ENCODE assay signal across 1 cellular context in genomic region chr10:78033623-78034470, GRCh38.
TF ChIP-seq lines count a peak whose summit lies in the region.

Gene RPS24 (plus strand): TSS chr10:78033863. CDS start chr10:78033902, 39 bp downstream.

TF ChIP-seq in K562, 482 proteins besides CTCF, POLR2A, EP300 and RAD21 (continued from another document and continues in another):
- TF ChIP-seq TCF15 (CRISPR knock-in tag; IDR thresholded peaks at IDR 0.05) (no peak), ZNF407 (IDR thresholded peaks at IDR 0.05; ENCODE audit: low read depth) (no peak), ZNF444 (CRISPR knock-in tag; IDR thresholded peaks at IDR 0.05) (no peak), CREM (IDR thresholded peaks at IDR 0.05; ENCODE audit: low read depth) (peak; percentile 58; the same call in 1 of the 2 replicates), NUFIP1 (IDR thresholded peaks at IDR 0.05; ENCODE audit: partially characterized antibody) (peak; percentile 67), MAFK (IDR thresholded peaks at IDR 0.05; ENCODE audit: low read length) (no peak), HIVEP1 (CRISPR knock-in tag; IDR thresholded peaks at IDR 0.05) (no peak), MAFF (IDR thresholded peaks at IDR 0.05; ENCODE audit: low read length) (no peak), MEIS2 (IDR thresholded peaks at IDR 0.05; ENCODE audit: partially characterized antibody) (peak; percentile 54), ZNF507 (tag; conservative IDR thresholded peaks at IDR 0.05) (no peak), SP2 (IDR thresholded peaks at IDR 0.05; ENCODE audit: extremely low read depth, low read depth, low read length, poor library complexity, severe bottlenecking) (no peak), PATZ1 (CRISPR knock-in tag; IDR thresholded peaks at IDR 0.05; ENCODE audit: borderline replicate concordance) (no peak), ZNF644 (tag; IDR thresholded peaks at IDR 0.05; ENCODE audit: low read depth) (no peak), SMARCA4 (IDR thresholded peaks at IDR 0.05) (no peak), LCOR (CRISPR knock-in tag; IDR thresholded peaks at IDR 0.05) (peak; percentile 95), U2AF1 (optimal IDR thresholded peaks at IDR 0.05; ENCODE audit: low read depth, low read length) (no peak), THAP7 (CRISPR knock-in tag; IDR thresholded peaks at IDR 0.05) (0 out of 2 replicates have a peak, but pooled peaks have one; percentile 83), NR2C1 (IDR thresholded peaks at IDR 0.05) (no peak), NR2C1 (tag; IDR thresholded peaks at IDR 0.05) (no peak), E2F1 (CRISPR knock-in tag; IDR thresholded peaks at IDR 0.05) (peak; percentile 78), CBFB (CRISPR knock-in tag; IDR thresholded peaks at IDR 0.05) (no peak), TCFL5 (CRISPR knock-in tag; conservative IDR thresholded peaks at IDR 0.05) (no peak), SPI1 (IDR thresholded peaks at IDR 0.05; ENCODE audit: borderline replicate concordance, low read depth, low read length) (peak; percentile 53; the same call in 1 of the 2 replicates), ZNF124 (CRISPR knock-in tag; IDR thresholded peaks at IDR 0.05) (no peak), ETV1 (tag; conservative IDR thresholded peaks at IDR 0.05; ENCODE audit: low read depth) (no peak), SMARCA5 (IDR thresholded peaks at IDR 0.05) (no peak), ZNF445 (CRISPR knock-in tag; IDR thresholded peaks at IDR 0.05; ENCODE audit: low read depth) (no peak), TCF3 (CRISPR knock-in tag; IDR thresholded peaks at IDR 0.05) (no peak), ZNF224 (CRISPR knock-in tag; IDR thresholded peaks at IDR 0.05) (no peak), DIDO1 (tag; IDR thresholded peaks at IDR 0.05; ENCODE audit: low read depth) (no peak), GATAD2B (IDR thresholded peaks at IDR 0.05; ENCODE audit: borderline replicate concordance) (no peak), GTF2A2 (tag; IDR thresholded peaks at IDR 0.05) (peak; percentile 76), FOXP1 (CRISPR knock-in tag; IDR thresholded peaks at IDR 0.05) (peak; percentile 94), DACH1 (IDR thresholded peaks at IDR 0.05; ENCODE audit: partially characterized antibody) (no peak), CCNT2 (IDR thresholded peaks at IDR 0.05; ENCODE audit: borderline replicate concordance, extremely low read depth, insufficient read length, low read depth, low read length) (peak; percentile 41), NFATC3 (IDR thresholded peaks at IDR 0.05) (0 out of 2 replicates have a peak, but pooled peaks have one; percentile 29), TFE3 (CRISPR knock-in tag; IDR thresholded peaks at IDR 0.05) (no peak), TRIM24 (IDR thresholded peaks at IDR 0.05) (peak in 1 of 2 experiments; percentile 62; a peak in 2 of 4 replicates), MBD1 (CRISPR knock-in tag; IDR thresholded peaks at IDR 0.05) (no peak), PRMT5 (CRISPR knock-in tag; IDR thresholded peaks at IDR 0.05) (no peak), TAL1 (IDR thresholded peaks at IDR 0.05) (no peak), BACH1 (tag; IDR thresholded peaks at IDR 0.05) (peak; percentile 29; the same call in 1 of the 2 replicates), ZBTB12 (CRISPR knock-in tag; IDR thresholded peaks at IDR 0.05) (no peak), ZFP1 (CRISPR knock-in tag; IDR thresholded peaks at IDR 0.05) (no peak), ZNF778 (CRISPR knock-in tag; IDR thresholded peaks at IDR 0.05) (no peak), ZNF589 (CRISPR knock-in tag; IDR thresholded peaks at IDR 0.05; ENCODE audit: low read depth) (no peak), ZNF280A (IDR thresholded peaks at IDR 0.05; ENCODE audit: low read depth, partially characterized antibody) (no peak), CTBP1 (IDR thresholded peaks at IDR 0.05; ENCODE audit: borderline replicate concordance) (peak; percentile 88), HMGN3 (IDR thresholded peaks at IDR 0.05; ENCODE audit: borderline replicate concordance, extremely low read depth, insufficient read length, low read depth, low read length) (peak; percentile 86), RBM15 (IDR thresholded peaks at IDR 0.05; ENCODE audit: insufficient read depth, low read length) (no peak)
